8 cellular contexts compared by ENCODE assay signal in genomic region chr3:195897081-195897852, GRCh38. TPM values are rescaled to one million over a fixed set of nuclear protein-coding genes. Genes with fewer than 3 reads are reported as not detected.
DNase-seq lines count a peak whose midpoint lies in the region; ATAC-seq and TF ChIP-seq lines count a peak whose summit lies in the region.

No MANE protein-coding gene starts in this region.

- H3K36me3 Mint-ChIP-seq in CD4-positive, alpha-beta T cell (ENCODE audit: low read depth) = peaks cover 12% of the 10 kb centered on the region
- no peaks in the 10 kb centered on the region for H3K36me3 Mint-ChIP-seq in nephron (ENCODE audit: low read depth)

- H3K27me3 ChIP-seq in CD4-positive, alpha-beta T cell (ENCODE audit: control insufficient read depth, insufficient read depth, low read length) = no peaks in the 10 kb centered on the region
- no peaks in the 10 kb centered on the region for H3K27me3 ChIP-seq in NT2/D1 (ENCODE audit: insufficient read depth, insufficient read length)

- no peak for DNase-seq in CD4-positive, alpha-beta T cell
- DNase-seq in NT2/D1 (ENCODE audit: low read depth, low spot score) (no peak), dermis blood vessel endothelial cell (peak; percentile 67), KBM-7 (no peak), ecto neural progenitor cell (ENCODE audit: low spot score) (no peak)
- DNase-seq in activated CD4-positive, alpha-beta T cell treated with anti-CD3 and anti-CD28 coated beads for 1 hour = no peak
- no peak for DNase-seq in stimulated activated CD4-positive, alpha-beta T cell treated with anti-CD3 and anti-CD28 coated beads, Interleukin-12 subunit alpha, Interleukin-12 subunit beta, amount 100 ng/mL, for 4 hours

- no peak for TF ChIP-seq CTCF in CD4-positive, alpha-beta T cell (IDR thresholded peaks at IDR 0.05)
- no peak for TF ChIP-seq CTCF in nephron (IDR thresholded peaks at IDR 0.05; ENCODE audit: unreplicated experiment in 3 of 3)

- no peaks in the 10 kb centered on the region for H3K27me3 Mint-ChIP-seq in CD4-positive, alpha-beta T cell
- H3K27me3 Mint-ChIP-seq in nephron (ENCODE audit: low read depth) = peaks cover 18% of the 10 kb centered on the region

- ATAC-seq in CD4-positive, alpha-beta T cell (ENCODE audit: poor library complexity) = no peak

- no peak overlapping the region for H3K4me3 ChIP-seq in NT2/D1 (ENCODE audit: insufficient read length, low read depth)

- H3K9ac ChIP-seq in NT2/D1 (ENCODE audit: insufficient read length, low read depth) = peak overlapping the region; percentile 57

- no peaks in the 10 kb centered on the region for H3K9me3 ChIP-seq in CD4-positive, alpha-beta T cell (ENCODE audit: control insufficient read depth, low read length)
- H3K9me3 ChIP-seq in NT2/D1 (ENCODE audit: insufficient read depth, low read length) = no peaks in the 10 kb centered on the region

- peak overlapping the region; percentile 89 for H3K4me3 Mint-ChIP-seq in CD4-positive, alpha-beta T cell
- H3K4me3 Mint-ChIP-seq in nephron = peak overlapping the region; percentile 83 to 85 (median 84)

- peaks cover 35% of the 10 kb centered on the region for H3K4me1 ChIP-seq in NT2/D1 (ENCODE audit: insufficient read depth, insufficient read length)

- H3K9me3 Mint-ChIP-seq in CD4-positive, alpha-beta T cell = no peaks in the 10 kb centered on the region
- H3K9me3 Mint-ChIP-seq in nephron = no peaks in the 10 kb centered on the region

- H3K27ac ChIP-seq in CD4-positive, alpha-beta T cell (ENCODE audit: low read depth, low read length) = peak overlapping the region; percentile 88

- in situ Hi-C loops in KBM-7 (cut with MboI; ENCODE audit: low pct_unique_long_range_greater_than_20kb, low sequenced_read_pairs) = no loop called here

- H3K27ac Mint-ChIP-seq in CD4-positive, alpha-beta T cell = peak overlapping the region; percentile 92
- H3K27ac Mint-ChIP-seq in nephron = peak overlapping the region; percentile 93 to 98 (median 95)

- H3K4me1 Mint-ChIP-seq in CD4-positive, alpha-beta T cell (ENCODE audit: low read depth) = peaks cover 66% of the 10 kb centered on the region
- peaks cover 60% of the 10 kb centered on the region for H3K4me1 Mint-ChIP-seq in nephron

- intact Hi-C loops in CD4-positive, alpha-beta T cell (cut with DNase I, micrococcal nuclease) = no loop called here

- POLR2A ChIA-PET in CD4-positive, alpha-beta T cell (lab: Charles Lee) = interaction anchor here (5.7 to 5.9 kb wide), 2 partner anchors 9 to 16 kb away, joined by 52 to 231 read pairs; partner anchors contain the start of gene TNK2

- peaks cover under 1% of the 10 kb centered on the region for H3K36me3 ChIP-seq in NT2/D1 (ENCODE audit: insufficient read depth, insufficient read length, low read length)

- CTCF ChIA-PET in CD4-positive, alpha-beta T cell (lab: Charles Lee) = interaction anchor here (1.1 to 5.2 kb wide), 4 partner anchors 10 to 34 kb away, joined by 3 to 91 read pairs (median 5); partner anchors contain the start of gene TNK2

RNA-seq across cellular contexts. Expression of gene TNK2, which starts 11.1 kb away (rescaled TPM):
- total RNA-seq in CD4-positive, alpha-beta T cell = 100 to 1,000 TPM; 161 to 171 TPM
- total RNA-seq in dermis blood vessel endothelial cell = 16.6 and 20.1 TPM in 2 replicates
